Comparison of ENCODE assay signal across 34 cellular contexts in genomic region chr21:32319012-32319411, GRCh38. TPM values are rescaled to one million over a fixed set of nuclear protein-coding genes. Genes with fewer than 3 reads are reported as not detected.
"Had no signal": no experiment of that assay in that cellular context is flagged by ENCODE, and none has a peak within 500 bp of the region (broad histone marks: within the 10 kb centered on the region; RNA-seq: fewer than 3 reads in every experiment).

No MANE protein-coding gene starts in this region.

- DNase-seq: activated B cell treated with CpG ODN at 0.5 μM for 24 hours; activated CD4-positive, alpha-beta T cell treated with anti-CD3 and anti-CD28 coated beads for 48 hours; activated CD4-positive, alpha-beta T cell treated with anti-CD3 and anti-CD28 coated beads, Interleukin-2, amount 50 U/mL, for 1 hour; activated CD4-positive, alpha-beta T cell treated with anti-CD3 and anti-CD28 coated beads, Interleukin-2, amount 50 U/mL, for 48 hours; activated CD8-positive, alpha-beta T cell treated with anti-CD3 and anti-CD28 coated beads for 36 hours; activated naive CD4-positive, alpha-beta T cell treated with anti-CD3 and anti-CD28 coated beads for 36 hours; activated naive CD8-positive, alpha-beta T cell treated with anti-CD3 and anti-CD28 coated beads for 36 hours; activated naive CD8-positive, alpha-beta T cell treated with anti-CD3 and anti-CD28 coated beads, Interleukin-2, amount 50 U/mL, for 24 hours; activated T-cell treated with anti-CD3 and anti-CD28 coated beads, Interleukin-2, amount 50 U/mL, for 48 hours; amygdala; aorta; body of pancreas; caudate nucleus; cortex of kidney; dermis blood vessel endothelial cell; effector CD4-positive, alpha-beta T cell; effector memory CD8-positive, alpha-beta T cell; esophagus squamous epithelium; foreskin melanocyte; T-helper 1 cell; T-helper 17 cell; T1000; WERI-Rb-1 had no signal

- H3K4me3 ChIP-seq: adrenal gland, body of pancreas, esophagus squamous epithelium, gastroesophageal sphincter had no signal

- ATAC-seq: activated CD4-positive, CD25-positive, alpha-beta regulatory T cell treated with anti-CD3 and anti-CD28 coated beads, Interleukin-2, amount 50 U/mL, for 24 hours; activated CD8-positive, alpha-beta T cell treated with anti-CD3 and anti-CD28 coated beads for 36 hours; activated naive CD8-positive, alpha-beta T cell treated with anti-CD3 and anti-CD28 coated beads, Interleukin-2, amount 50 U/mL, for 24 hours; body of pancreas; effector memory CD8-positive, alpha-beta T cell; gastroesophageal sphincter; T-helper 17 cell had no signal

- H3K27ac ChIP-seq: adrenal gland, body of pancreas, epithelial cell of prostate, esophagus squamous epithelium, gastroesophageal sphincter, WERI-Rb-1 had no signal

- H3K4me3 Mint-ChIP-seq: activated B cell treated with CpG ODN at 0.5 μM for 24 hours; activated CD8-positive, alpha-beta T cell treated with anti-CD3 and anti-CD28 coated beads for 36 hours; activated naive CD4-positive, alpha-beta T cell treated with anti-CD3 and anti-CD28 coated beads for 36 hours; activated naive CD4-positive, alpha-beta T cell treated with anti-CD3 and anti-CD28 coated beads, Interleukin-2, amount 50 U/mL, for 24 hours; activated naive CD8-positive, alpha-beta T cell treated with anti-CD3 and anti-CD28 coated beads for 36 hours; activated naive CD8-positive, alpha-beta T cell treated with anti-CD3 and anti-CD28 coated beads, Interleukin-2, amount 50 U/mL, for 24 hours; effector memory CD8-positive, alpha-beta T cell; T-helper 17 cell; T-helper 2 cell treated with Interferon-gamma antibody and Interleukin-4, amounts not matched to agents 5 μg/mL and 100 μg/mL, for 36 hours had no signal

- H3K27ac Mint-ChIP-seq: activated B cell treated with CpG ODN at 0.5 μM for 24 hours; activated CD8-positive, alpha-beta T cell treated with anti-CD3 and anti-CD28 coated beads for 36 hours; activated naive CD4-positive, alpha-beta T cell treated with anti-CD3 and anti-CD28 coated beads for 36 hours; activated naive CD4-positive, alpha-beta T cell treated with anti-CD3 and anti-CD28 coated beads, Interleukin-2, amount 50 U/mL, for 24 hours; activated naive CD8-positive, alpha-beta T cell treated with anti-CD3 and anti-CD28 coated beads for 36 hours; activated naive CD8-positive, alpha-beta T cell treated with anti-CD3 and anti-CD28 coated beads, Interleukin-2, amount 50 U/mL, for 24 hours; T-helper 2 cell treated with Interferon-gamma antibody and Interleukin-4, amounts not matched to agents 5 μg/mL and 100 μg/mL, for 36 hours had no signal

- H3K27me3 Mint-ChIP-seq: activated B cell treated with CpG ODN at 0.5 μM for 24 hours; activated CD8-positive, alpha-beta T cell treated with anti-CD3 and anti-CD28 coated beads for 36 hours; activated naive CD4-positive, alpha-beta T cell treated with anti-CD3 and anti-CD28 coated beads, Interleukin-2, amount 50 U/mL, for 24 hours; activated naive CD8-positive, alpha-beta T cell treated with anti-CD3 and anti-CD28 coated beads for 36 hours; activated naive CD8-positive, alpha-beta T cell treated with anti-CD3 and anti-CD28 coated beads, Interleukin-2, amount 50 U/mL, for 24 hours; effector memory CD8-positive, alpha-beta T cell; T-helper 17 cell had no signal

- H3K27me3 ChIP-seq: adrenal gland, body of pancreas, esophagus squamous epithelium, gastroesophageal sphincter had no signal

- H3K9me3 Mint-ChIP-seq: activated B cell treated with CpG ODN at 0.5 μM for 24 hours; activated CD8-positive, alpha-beta T cell treated with anti-CD3 and anti-CD28 coated beads for 36 hours; activated naive CD4-positive, alpha-beta T cell treated with anti-CD3 and anti-CD28 coated beads for 36 hours; activated naive CD4-positive, alpha-beta T cell treated with anti-CD3 and anti-CD28 coated beads, Interleukin-2, amount 50 U/mL, for 24 hours; activated naive CD8-positive, alpha-beta T cell treated with anti-CD3 and anti-CD28 coated beads for 36 hours; activated naive CD8-positive, alpha-beta T cell treated with anti-CD3 and anti-CD28 coated beads, Interleukin-2, amount 50 U/mL, for 24 hours; effector memory CD8-positive, alpha-beta T cell; T-helper 2 cell treated with Interferon-gamma antibody and Interleukin-4, amounts not matched to agents 5 μg/mL and 100 μg/mL, for 36 hours had no signal

- H3K9me3 ChIP-seq: adrenal gland, body of pancreas, esophagus squamous epithelium, gastroesophageal sphincter had no signal

- H3K4me1 ChIP-seq: adrenal gland, body of pancreas, esophagus squamous epithelium, gastroesophageal sphincter had no signal

- H3K4me1 Mint-ChIP-seq: activated B cell treated with CpG ODN at 0.5 μM for 24 hours; activated naive CD4-positive, alpha-beta T cell treated with anti-CD3 and anti-CD28 coated beads, Interleukin-2, amount 50 U/mL, for 24 hours; activated naive CD8-positive, alpha-beta T cell treated with anti-CD3 and anti-CD28 coated beads, Interleukin-2, amount 50 U/mL, for 24 hours; T-helper 17 cell had no signal

RNA-seq across cellular contexts. Expression of gene MRAP, which starts 20.4 kb away (rescaled TPM):
- total RNA-seq: activated B cell treated with CpG ODN at 0.5 μM for 24 hours; activated CD8-positive, alpha-beta T cell treated with anti-CD3 and anti-CD28 coated beads for 36 hours; activated naive CD4-positive, alpha-beta T cell treated with anti-CD3 and anti-CD28 coated beads for 36 hours; activated naive CD8-positive, alpha-beta T cell treated with anti-CD3 and anti-CD28 coated beads for 36 hours; chondrocyte; dermis blood vessel endothelial cell; endothelial cell of umbilical vein; fibroblast of villous mesenchyme; gastroesophageal sphincter; glomerular endothelial cell; T-helper 17 cell had no signal
- polyA plus RNA-seq: endothelial cell of umbilical vein, fibroblast of lung had no signal
